Comparison of ENCODE assay signal across 7 cellular contexts in the genomic region with DNA sequence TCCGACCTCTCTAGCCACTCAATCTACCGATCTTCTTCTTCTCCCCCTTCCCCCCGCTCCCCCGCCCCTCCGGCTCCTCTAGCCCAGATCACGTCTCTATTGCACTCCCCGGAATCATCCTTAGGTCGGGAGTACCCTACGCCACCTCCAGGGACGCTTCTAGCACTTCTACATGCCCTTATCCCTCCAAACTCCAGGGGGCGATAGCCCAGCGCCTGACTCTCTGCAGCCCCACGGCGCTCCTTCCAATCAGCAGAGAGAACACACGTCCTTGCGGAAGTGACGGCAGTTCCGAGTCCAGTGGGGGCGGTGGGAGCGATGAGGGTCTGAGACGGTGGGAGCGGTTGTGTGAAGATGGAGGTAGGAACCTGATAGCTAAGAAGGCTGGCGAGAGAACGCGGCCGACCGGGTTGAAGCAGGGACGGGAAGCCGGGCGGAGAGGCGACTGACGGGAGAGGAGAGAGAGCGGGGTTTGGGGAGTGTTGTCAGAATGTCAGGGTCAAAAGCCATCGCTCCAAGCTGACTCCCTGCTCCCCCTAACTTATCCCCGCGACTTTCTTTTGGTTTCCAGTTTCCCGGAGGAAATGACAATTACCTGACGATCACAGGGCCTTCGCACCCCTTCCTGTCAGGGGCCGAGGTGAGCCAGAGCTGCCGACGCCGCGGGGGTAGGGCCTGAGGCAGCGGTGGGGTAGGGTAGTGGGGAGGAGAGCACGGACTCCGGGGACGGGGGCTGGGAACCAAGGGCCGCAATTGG. TPM values are rescaled to one million over a fixed set of nuclear protein-coding genes. Genes with fewer than 3 reads are reported as not detected.
A peak's percentile ranks its signal among the peaks of the same experiment; 100 is the strongest.
DNase-seq lines count a peak whose midpoint lies in the region; ATAC-seq and TF ChIP-seq lines count a peak whose summit lies in the region.

A gene (minus strand): TSS at position 35 of the 757 bp plus-strand sequence. CDS start 87 bp downstream, outside the sequence.
A gene (plus strand): TSS at position 271 of the 757 bp plus-strand sequence. CDS start 84 bp downstream, at position 355.

- peak; percentile 98 to 99 for DNase-seq in NCI-H187 (lab: John Stamatoyannopoulos, UW)
- DNase-seq in astrocyte of the cerebellum (ENCODE audit: low read depth): peak; percentile 98
- peak; percentile 98 for DNase-seq in hepatocyte (ENCODE audit: low spot score)
- DNase-seq in retina: peak; percentile 96

- H3K27ac ChIP-seq in hepatocyte: peak within 1 kb of the TSS; percentile 88

- H3K9me2 ChIP-seq in hepatocyte (replicated peaks; ENCODE audit: insufficient read depth): no peaks in the 10 kb centered on the region

- in situ Hi-C loops in astrocyte of the cerebellum (cut with HindIII; ENCODE audit: low sequenced_read_pairs): no loop called here

- intact Hi-C loops in T-helper 2 cell treated with Interferon-gamma antibody and Interleukin-4, amounts not matched to agents 100 ng/mL and 5 ng/mL, for 36 hours (cut with micrococcal nuclease): loop anchor here (1.0 to 5.0 kb wide), 6 partner anchors 21 to 485 kb away; a partner anchor contains a TSS

- H2AFZ ChIP-seq in hepatocyte: peak within 1 kb of the TSS; percentile 57

- peak; percentile 99 for TF ChIP-seq CTCF in astrocyte of the cerebellum (IDR thresholded peaks at IDR 0.05; ENCODE audit: low read depth, low read length, missing control alignments)
- TF ChIP-seq CTCF in hepatocyte (IDR thresholded peaks at IDR 0.05; ENCODE audit: poor library complexity): peak; percentile 99

- under 1% methylated on average over 49 of the region's 49 CpGs for WGBS in hepatocyte (ENCODE audit: low lambda C conversion rate, missing lambda C conversion rate)

- H3K4me3 ChIP-seq in astrocyte of the cerebellum (ENCODE audit: low read depth, low read length) (peak within 1 kb of the TSS; percentile 99), hepatocyte (peak within 1 kb of the TSS; percentile 91)

- peak within 1 kb of the TSS; percentile 78 for H3K4me2 ChIP-seq in hepatocyte

- H3K9me3 ChIP-seq in hepatocyte (ENCODE audit: low read depth): no peaks in the 10 kb centered on the region

- H3K36me3 ChIP-seq in hepatocyte (replicated peaks; ENCODE audit: insufficient read depth, low read depth): peaks cover 2% of the 10 kb centered on the region

- H3K27me3 ChIP-seq in hepatocyte: no peaks in the 10 kb centered on the region

- peak; percentile 99 for ATAC-seq in GM18498 (IDR thresholded peaks at IDR 0.05; ENCODE audit: unreplicated experiment)
- peak; percentile 98 for ATAC-seq in HG02938 (IDR thresholded peaks at IDR 0.05; ENCODE audit: unreplicated experiment)

- peaks cover 4% of the 10 kb centered on the region for H4K20me1 ChIP-seq in hepatocyte (ENCODE audit: insufficient read depth, poor library complexity, severe bottlenecking)

- H3K4me1 ChIP-seq in hepatocyte (ENCODE audit: insufficient read depth): peaks cover 5% of the 10 kb centered on the region

- H3K79me2 ChIP-seq in hepatocyte: peaks cover 60% of the 10 kb centered on the region

RNA-seq across cellular contexts. Expression of the first gene that starts in this region (rescaled TPM):
- total RNA-seq in T-helper 2 cell treated with Interferon-gamma antibody and Interleukin-4, amounts not matched to agents 100 ng/mL and 5 ng/mL, for 36 hours: 26.3 and 28.2 TPM in 2 replicates
- total RNA-seq in hepatocyte: 20.7 and 23.4 TPM in 2 replicates
- polyA plus RNA-seq in hepatocyte: 12.8 and 14.7 TPM in 2 replicates

RNA-seq across cellular contexts. Expression of the second gene that starts in this region (rescaled TPM):
- 72.4 and 73.3 TPM in 2 replicates for total RNA-seq in T-helper 2 cell treated with Interferon-gamma antibody and Interleukin-4, amounts not matched to agents 100 ng/mL and 5 ng/mL, for 36 hours
- total RNA-seq in hepatocyte: 51.9 and 55.5 TPM in 2 replicates
- 42.5 and 50.8 TPM in 2 replicates for polyA plus RNA-seq in hepatocyte

Comparison
In these comparisons a context has a peak if more than half of its experiments do, and no peak if none do; other contexts are left out.
1. Peak in every context shown above with its lines: DNase-seq, ATAC-seq, H3K4me3 ChIP-seq and H3K27ac ChIP-seq.